ENCODE assay signal across 8 cellular contexts in genomic region chr12:123670882-123671728, GRCh38. TPM values are rescaled to one million over a fixed set of nuclear protein-coding genes. Genes with fewer than 3 reads are reported as not detected.
A peak's percentile ranks its signal among the peaks of the same experiment; 100 is the strongest.
DNase-seq lines count a peak whose midpoint lies in the region; ATAC-seq and TF ChIP-seq lines count a peak whose summit lies in the region.

Gene TCTN2 (plus strand): TSS chr12:123671113. CDS start chr12:123671241, 128 bp downstream.

- peak within 1 kb of the TSS; percentile 97 for H2AFZ ChIP-seq in OCI-LY3 (ENCODE audit: low read depth, low read length)

- intact Hi-C loops in mucosa of descending colon (cut with DNase I, micrococcal nuclease): no loop called here

- TF ChIP-seq CTCF in OCI-LY3 (IDR thresholded peaks at IDR 0.05; ENCODE audit: low read depth, low read length) (no peak), mucosa of descending colon (IDR thresholded peaks at IDR 0.05) (no peak)

- H3K9ac ChIP-seq in OCI-LY3 (ENCODE audit: low read length): peak within 1 kb of the TSS; percentile 56

- no peaks in the 10 kb centered on the region for H4K20me1 ChIP-seq in OCI-LY3 (ENCODE audit: insufficient read depth, low read length)

- no peaks in the 10 kb centered on the region for H3K27me3 ChIP-seq in OCI-LY3 (ENCODE audit: low read depth, low read length)

- DNase-seq in DMS 273 (lab: John Stamatoyannopoulos, UW; ENCODE audit: unreplicated experiment) (peak; percentile 95), HuH-7.5 (ENCODE audit: low spot score) (peak; percentile 91), activated T-cell treated with anti-CD3 and anti-CD28 coated beads for 1 hour (ENCODE audit: low read depth) (peak; percentile 93), epithelial cell of prostate (ENCODE audit: low read depth, low spot score) (peak; percentile 40), mucosa of descending colon (peak; percentile 95 to 96 (median 96))
- DNase-seq in stimulated activated CD8-positive, alpha-beta memory T cell treated with anti-CD3 and anti-CD28 coated beads, Interleukin-2, amount 100 ng/mL, for 48 hours (ENCODE audit: low read depth in 2 of 2): peak; percentile 92 to 94

- H3K36me3 ChIP-seq in OCI-LY3 (replicated peaks; ENCODE audit: low read depth, low read length) (no peaks in the 10 kb centered on the region), mucosa of descending colon (ENCODE audit: low read depth) (no peaks in the 10 kb centered on the region)

- peak; percentile 99 for ATAC-seq in GM21529 (IDR thresholded peaks at IDR 0.05; ENCODE audit: unreplicated experiment)
- ATAC-seq in mucosa of descending colon: peak; percentile 100

- no peaks in the 10 kb centered on the region for H3K79me2 ChIP-seq in OCI-LY3 (ENCODE audit: low read length)

- H3K27ac ChIP-seq in OCI-LY3 (ENCODE audit: low read length) (no peak within 1 kb of the TSS), epithelial cell of prostate (no peak within 1 kb of the TSS)

- H3K4me2 ChIP-seq in OCI-LY3 (ENCODE audit: low read length): peak within 1 kb of the TSS; percentile 98

- H3K4me3 ChIP-seq in OCI-LY3 (ENCODE audit: low read length) (peak within 1 kb of the TSS; percentile 89), mucosa of descending colon (peak within 1 kb of the TSS; percentile 82)

- H3K9me3 ChIP-seq in OCI-LY3 (ENCODE audit: insufficient read depth, low read length): no peaks in the 10 kb centered on the region
- no peaks in the 10 kb centered on the region for H3K9me3 ChIP-seq in mucosa of descending colon

- H3K4me1 ChIP-seq in OCI-LY3 (ENCODE audit: low read length) (peaks cover 8% of the 10 kb centered on the region; the same call in 1 of the 2 replicates), mucosa of descending colon (ENCODE audit: low read depth) (peaks cover 9% of the 10 kb centered on the region)

RNA-seq across cellular contexts. Expression of gene TCTN2, which starts in this region (rescaled TPM):
- total RNA-seq in mucosa of descending colon: 1 to 10 TPM; 5.2 to 9.0 (median 6.2) TPM

Comparison
In these comparisons a context has a peak if more than half of its experiments do, and no peak if none do; other contexts are left out.
1. DNase-seq: peak in every context shown above with its lines; median percentile 96 in mucosa of descending colon; 95 in DMS 273; 93 in activated T-cell treated with anti-CD3 and anti-CD28 coated beads for 1 hour; 93 in stimulated activated CD8-positive, alpha-beta memory T cell treated with anti-CD3 and anti-CD28 coated beads, Interleukin-2, amount 100 ng/mL, for 48 hours; 91 in HuH-7.5; 40 in epithelial cell of prostate.